Comparison of ENCODE assay signal across 9 cellular contexts in the genomic region with DNA sequence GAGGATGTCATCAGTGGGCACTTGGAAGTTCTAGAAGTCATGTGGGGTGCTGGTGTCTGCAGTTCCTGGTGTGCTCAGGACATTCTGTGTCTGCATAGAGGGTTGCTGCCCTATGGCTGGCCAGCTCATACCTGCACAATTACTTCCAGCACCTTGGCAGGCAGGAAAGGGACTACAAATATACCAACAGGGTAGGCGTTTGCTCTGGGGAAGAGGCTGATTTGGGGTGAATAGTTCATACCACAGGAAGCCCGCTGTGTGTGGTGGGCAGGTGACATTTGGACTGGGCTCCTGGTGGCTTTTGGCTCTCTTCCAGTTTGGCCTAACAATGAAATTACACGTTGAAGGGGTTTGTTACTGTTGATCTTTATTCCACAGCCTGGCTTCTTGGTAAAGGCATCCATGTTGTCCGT.
DNase-seq lines count a peak whose midpoint lies in the region; ATAC-seq and TF ChIP-seq lines count a peak whose summit lies in the region.
"Had no signal": no experiment of that assay in that cellular context is flagged by ENCODE, and none has a peak within 500 bp of the region (broad histone marks: within the 10 kb centered on the region; RNA-seq: fewer than 3 reads in every experiment).

No MANE protein-coding gene starts in this region.

- H3K4me3 ChIP-seq in prostate gland, result no peak overlapping the region
- no peak overlapping the region for H3K4me3 ChIP-seq in aorta (ENCODE audit: low read length in 2 of 2)
- H3K4me3 ChIP-seq: suprapubic skin had no signal

- H3K4me3 Mint-ChIP-seq in activated naive CD8-positive, alpha-beta T cell treated with anti-CD3 and anti-CD28 coated beads, Interleukin-2, amount 50 U/mL, for 24 hours, result peak overlapping the region; percentile 39

- WGBS in prostate gland, result 43% methylated on average over 4 of the region's 4 CpGs
- 71 to 79% methylated on average over 4 of the region's 4 CpGs for WGBS in aorta, 2 donors

- H3K36me3 Mint-ChIP-seq in activated naive CD8-positive, alpha-beta T cell treated with anti-CD3 and anti-CD28 coated beads, Interleukin-2, amount 50 U/mL, for 24 hours (ENCODE audit: low read depth), result no peaks in the 10 kb centered on the region

- H3K4me1 ChIP-seq in prostate gland (replicated peaks) (no peaks in the 10 kb centered on the region), aorta (ENCODE audit: control insufficient read depth in 1 of 2, insufficient read depth in 2 of 2, low read length in 2 of 2) (no peaks in the 10 kb centered on the region)

- H3K27ac ChIP-seq in prostate gland (peak overlapping the region; percentile 75 to 78), aorta (ENCODE audit: low read depth in 1 of 2, low read length in 2 of 2) (no peak overlapping the region)
- H3K27ac ChIP-seq: suprapubic skin had no signal

- H3K4me1 Mint-ChIP-seq in activated naive CD8-positive, alpha-beta T cell treated with anti-CD3 and anti-CD28 coated beads, Interleukin-2, amount 50 U/mL, for 24 hours, result peaks cover 40% of the 10 kb centered on the region

- no peak for TF ChIP-seq CTCF in prostate gland (IDR thresholded peaks at IDR 0.05)

- peaks cover 4% of the 10 kb centered on the region for H3K9me3 Mint-ChIP-seq in activated naive CD8-positive, alpha-beta T cell treated with anti-CD3 and anti-CD28 coated beads, Interleukin-2, amount 50 U/mL, for 24 hours

- TF ChIP-seq POLR2A in prostate gland (IDR thresholded peaks at IDR 0.05), result no peak

- H3K27ac Mint-ChIP-seq in activated naive CD8-positive, alpha-beta T cell treated with anti-CD3 and anti-CD28 coated beads, Interleukin-2, amount 50 U/mL, for 24 hours, result peak overlapping the region; percentile 48

- DNase-seq in DMS79 treated with DMSO at 0.1 percent for 48 hours (lab: John Stamatoyannopoulos, UW) (peak; percentile 13), DMS79 (lab: John Stamatoyannopoulos, UW) (no peak), NCI-H146 treated with DMSO at 0.1 percent for 48 hours (lab: John Stamatoyannopoulos, UW; ENCODE audit: unreplicated experiment) (peak; percentile 97), prostate gland (ENCODE audit: low spot score) (no peak), aorta (no peak), Right ventricle myocardium superior (no peak), KG1 (lab: John Stamatoyannopoulos, UW) (no peak)
- DNase-seq in activated naive CD8-positive, alpha-beta T cell treated with anti-CD3 and anti-CD28 coated beads, Interleukin-2, amount 50 U/mL, for 24 hours, result peak; percentile 58

- no peaks in the 10 kb centered on the region for H3K27me3 ChIP-seq in prostate gland (replicated peaks; ENCODE audit: insufficient read depth)
- no peaks in the 10 kb centered on the region for H3K27me3 ChIP-seq in aorta (ENCODE audit: control insufficient read depth in 1 of 2, insufficient read depth in 2 of 2, low read length in 1 of 2)
- H3K27me3 ChIP-seq: suprapubic skin had no signal

- intact Hi-C loops in prostate gland (cut with DNase I), result no loop called here
- intact Hi-C loops in aorta (cut with DNase I), result no loop called here
- intact Hi-C loops in Right ventricle myocardium superior (cut with DNase I), result no loop called here

- no peaks in the 10 kb centered on the region for H3K27me3 Mint-ChIP-seq in activated naive CD8-positive, alpha-beta T cell treated with anti-CD3 and anti-CD28 coated beads, Interleukin-2, amount 50 U/mL, for 24 hours

- ATAC-seq in activated naive CD8-positive, alpha-beta T cell treated with anti-CD3 and anti-CD28 coated beads, Interleukin-2, amount 50 U/mL, for 24 hours, result peak; percentile 73
- ATAC-seq in aorta (ENCODE audit: low FRiP score), result no peak
- ATAC-seq in Right ventricle myocardium superior (ENCODE audit: poor library complexity), result no peak

- H3K9me3 ChIP-seq in prostate gland (no peaks in the 10 kb centered on the region), aorta (ENCODE audit: control insufficient read depth, low read length) (no peaks in the 10 kb centered on the region)
- H3K9me3 ChIP-seq: suprapubic skin had no signal

- H3K36me3 ChIP-seq in prostate gland (no peaks in the 10 kb centered on the region), aorta (ENCODE audit: control insufficient read depth in 1 of 2, insufficient read depth in 2 of 2, low read length in 1 of 2) (no peaks in the 10 kb centered on the region)
- H3K36me3 ChIP-seq: suprapubic skin had no signal

Comparison
In these comparisons a context has a peak if more than half of its experiments do, and no peak if none do; other contexts are left out.
1. DNase-seq: peak in DMS79 treated with DMSO at 0.1 percent for 48 hours (single experiment), NCI-H146 treated with DMSO at 0.1 percent for 48 hours (single experiment) and activated naive CD8-positive, alpha-beta T cell treated with anti-CD3 and anti-CD28 coated beads, Interleukin-2, amount 50 U/mL, for 24 hours (single experiment); none in DMS79 (single experiment), prostate gland (single experiment), aorta (0 of 2), Right ventricle myocardium superior (single experiment) and KG1 (single experiment).
2. H3K27ac ChIP-seq: peak in prostate gland (2 of 2); none in aorta (0 of 2).